Comparison of ENCODE assay signal across 8 cellular contexts in the genomic region with DNA sequence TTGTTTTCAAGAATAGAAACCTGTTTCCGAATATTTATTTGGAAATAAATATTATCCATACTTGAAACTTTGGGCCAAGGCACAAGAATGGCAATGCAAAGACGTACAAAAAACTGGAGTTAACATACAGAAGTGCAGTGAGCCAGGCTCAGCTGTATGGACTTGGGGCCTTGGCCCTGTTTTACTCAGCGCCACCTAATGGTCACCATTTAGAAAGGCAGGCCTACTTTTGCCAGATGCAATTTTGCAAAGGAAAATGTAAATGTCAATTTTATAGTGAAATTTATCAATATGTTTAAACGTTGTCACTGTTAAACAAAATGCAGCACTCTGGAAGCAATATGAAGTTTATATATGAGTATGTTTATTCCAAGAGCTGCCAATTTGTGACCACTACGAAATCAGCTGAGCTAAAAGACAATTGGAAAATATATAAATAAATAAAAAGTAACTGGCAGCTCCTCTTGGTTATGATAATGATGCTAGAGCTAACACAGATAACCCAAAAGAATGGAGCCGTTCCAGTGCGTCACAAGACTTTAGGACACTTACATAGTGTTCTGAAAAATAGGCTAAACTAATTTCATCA.
A peak's percentile ranks its signal among the peaks of the same experiment; 100 is the strongest.
DNase-seq lines count a peak whose midpoint lies in the region; ATAC-seq and TF ChIP-seq lines count a peak whose summit lies in the region.

No MANE protein-coding gene starts in this region.

- ATAC-seq in GM21717 (IDR thresholded peaks at IDR 0.05; ENCODE audit: unreplicated experiment) (peak; percentile 62), upper lobe of left lung (ENCODE audit: low FRiP score in 2 of 2) (peak in 1 of 2 donors; percentile 64), GM21528 (IDR thresholded peaks at IDR 0.05; ENCODE audit: low FRiP score, unreplicated experiment) (no peak)
- ATAC-seq in activated CD8-positive, alpha-beta T cell treated with anti-CD3 and anti-CD28 coated beads, Interleukin-2, amount 10 ng/mL, durations not matched to agents 7 days and 5 days, result no peak

- 57 to 60% methylated on average over 7 of the region's 7 CpGs for WGBS in upper lobe of left lung, 2 donors

- H3K27ac Mint-ChIP-seq in MCF 10A (ENCODE audit: low read depth, unreplicated experiment), result no peak overlapping the region
- H3K27ac Mint-ChIP-seq in activated CD8-positive, alpha-beta T cell treated with anti-CD3 and anti-CD28 coated beads, Interleukin-2, amount 10 ng/mL, durations not matched to agents 7 days and 5 days, result no peak overlapping the region

- POLR2A ChIA-PET in MCF 10A (lab: Yijun Ruan, JAX), result interaction anchor here (0.6 to 0.7 kb wide), 2 partner anchors 11 to 88 kb away, joined by 3 read pairs; no protein-coding TSS in a partner anchor
- POLR2A ChIA-PET in activated CD8-positive, alpha-beta T cell treated with anti-CD3 and anti-CD28 coated beads, Interleukin-2, amount 10 ng/mL, durations not matched to agents 7 days and 5 days (lab: Charles Lee), result interaction anchor here (0.6 kb wide), 1 partner anchor 28 kb away, joined by 3 read pairs; no protein-coding TSS in a partner anchor

- peak; percentile 60 for TF ChIP-seq CTCF in MCF 10A (IDR thresholded peaks at IDR 0.05; ENCODE audit: unreplicated experiment)
- no peak for TF ChIP-seq CTCF in breast epithelium (IDR thresholded peaks at IDR 0.05)
- peak in 5 of 6 experiments; percentile 15 to 62 (median 40) for TF ChIP-seq CTCF in upper lobe of left lung (IDR thresholded peaks at IDR 0.05)

- intact Hi-C loops in MCF 10A (cut with micrococcal nuclease), result no loop called here
- intact Hi-C loops in breast epithelium (cut with DNase I; ENCODE audit: low total_unique reads), result no loop called here

- CTCF ChIA-PET in MCF 10A (lab: Yijun Ruan, JAX), result interaction anchor here (0.6 to 1.4 kb wide), 6 partner anchors 12 to 1336 kb away, joined by 3 to 5 read pairs (median 4); no protein-coding TSS in a partner anchor
- CTCF ChIA-PET in activated CD8-positive, alpha-beta T cell treated with anti-CD3 and anti-CD28 coated beads, Interleukin-2, amount 10 ng/mL, durations not matched to agents 7 days and 5 days (lab: Charles Lee), result interaction anchor here (0.7 to 9.3 kb wide), 31 partner anchors 9 to 249 kb away, joined by 3 to 96 read pairs (median 5); no protein-coding TSS in a partner anchor

- peaks cover 7% of the 10 kb centered on the region for H3K4me1 Mint-ChIP-seq in MCF 10A (ENCODE audit: insufficient read depth, unreplicated experiment)
- H3K4me1 Mint-ChIP-seq in activated CD8-positive, alpha-beta T cell treated with anti-CD3 and anti-CD28 coated beads, Interleukin-2, amount 10 ng/mL, durations not matched to agents 7 days and 5 days (ENCODE audit: low read depth), result peaks cover 13% of the 10 kb centered on the region

- H3K27ac ChIP-seq in breast epithelium (no peak overlapping the region), upper lobe of left lung (no peak overlapping the region)

- no peak overlapping the region for H3K4me3 Mint-ChIP-seq in MCF 10A (ENCODE audit: unreplicated experiment)
- H3K4me3 Mint-ChIP-seq in activated CD8-positive, alpha-beta T cell treated with anti-CD3 and anti-CD28 coated beads, Interleukin-2, amount 10 ng/mL, durations not matched to agents 7 days and 5 days, result no peak overlapping the region

- no peaks in the 10 kb centered on the region for H3K9me3 ChIP-seq in breast epithelium
- no peaks in the 10 kb centered on the region for H3K9me3 ChIP-seq in upper lobe of left lung

- H3K27me3 ChIP-seq in breast epithelium, result no peaks in the 10 kb centered on the region
- no peaks in the 10 kb centered on the region for H3K27me3 ChIP-seq in upper lobe of left lung

- no peak for TF ChIP-seq EP300 in upper lobe of left lung (IDR thresholded peaks at IDR 0.05)

- H3K9me3 Mint-ChIP-seq in MCF 10A (ENCODE audit: unreplicated experiment), result no peaks in the 10 kb centered on the region
- no peaks in the 10 kb centered on the region for H3K9me3 Mint-ChIP-seq in activated CD8-positive, alpha-beta T cell treated with anti-CD3 and anti-CD28 coated beads, Interleukin-2, amount 10 ng/mL, durations not matched to agents 7 days and 5 days (ENCODE audit: insufficient read depth)

- no peaks in the 10 kb centered on the region for H3K27me3 Mint-ChIP-seq in MCF 10A (ENCODE audit: insufficient read depth, unreplicated experiment)
- no peaks in the 10 kb centered on the region for H3K27me3 Mint-ChIP-seq in activated CD8-positive, alpha-beta T cell treated with anti-CD3 and anti-CD28 coated beads, Interleukin-2, amount 10 ng/mL, durations not matched to agents 7 days and 5 days (ENCODE audit: low read depth)

- H3K4me1 ChIP-seq in breast epithelium, result no peaks in the 10 kb centered on the region
- H3K4me1 ChIP-seq in upper lobe of left lung, result no peaks in the 10 kb centered on the region

- H3K4me3 ChIP-seq in breast epithelium, result no peak overlapping the region
- H3K4me3 ChIP-seq in upper lobe of left lung, result no peak overlapping the region

- peak; percentile 63 for DNase-seq in MCF 10A (ENCODE audit: unreplicated experiment)
- no peak for DNase-seq in breast epithelium (ENCODE audit: low spot score in 2 of 2)
- peak; percentile 35 for DNase-seq in MV-4-11 (lab: John Stamatoyannopoulos, UW)
- DNase-seq in activated CD8-positive, alpha-beta T cell treated with anti-CD3 and anti-CD28 coated beads, Interleukin-2, amount 10 ng/mL, durations not matched to agents 7 days and 5 days, result peak; percentile 50
- DNase-seq in iPS-NIHi7 (ENCODE audit: extremely low spot score), result peak; percentile 32
- peak in 1 of 2 donors; percentile 28 for DNase-seq in upper lobe of left lung

- no TSS peak for BruUV-seq in MCF 10A (replicated peaks; lab: Mats Ljungman, UMichigan)

- H3K36me3 ChIP-seq in breast epithelium, result no peaks in the 10 kb centered on the region
- H3K36me3 ChIP-seq in upper lobe of left lung, result no peaks in the 10 kb centered on the region

- H3K36me3 Mint-ChIP-seq in MCF 10A (ENCODE audit: insufficient read depth, unreplicated experiment), result no peaks in the 10 kb centered on the region
- peaks cover 23% of the 10 kb centered on the region for H3K36me3 Mint-ChIP-seq in activated CD8-positive, alpha-beta T cell treated with anti-CD3 and anti-CD28 coated beads, Interleukin-2, amount 10 ng/mL, durations not matched to agents 7 days and 5 days (ENCODE audit: low read depth)

- TF ChIP-seq POLR2A in breast epithelium (IDR thresholded peaks at IDR 0.05), result no peak
- no peak for TF ChIP-seq POLR2A in upper lobe of left lung (IDR thresholded peaks at IDR 0.05)

Comparison
In these comparisons a context has a peak if more than half of its experiments do, and no peak if none do; other contexts are left out.
1. DNase-seq: peak in MCF 10A (single experiment), MV-4-11 (single experiment), activated CD8-positive, alpha-beta T cell treated with anti-CD3 and anti-CD28 coated beads, Interleukin-2, amount 10 ng/mL, durations not matched to agents 7 days and 5 days (single experiment) and iPS-NIHi7 (single experiment); none in breast epithelium (0 of 2).
2. CTCF ChIP-seq: peak in MCF 10A (single experiment) and upper lobe of left lung (5 of 6); none in breast epithelium (0 of 3).